ENCODE assay signal across 15 cellular contexts in genomic region chr12:110234197-110235154, GRCh38. TPM values are rescaled to one million over a fixed set of nuclear protein-coding genes. Genes with fewer than 3 reads are reported as not detected.
DNase-seq lines count a peak whose midpoint lies in the region; ATAC-seq and TF ChIP-seq lines count a peak whose summit lies in the region.
"Had no signal": no experiment of that assay in that cellular context is flagged by ENCODE, and none has a peak within 500 bp of the region (broad histone marks: within the 10 kb centered on the region; RNA-seq: fewer than 3 reads in every experiment).

No MANE protein-coding gene starts in this region.

- peaks cover 46% of the 10 kb centered on the region for H3K4me1 ChIP-seq in left ventricle myocardium inferior
- H3K4me1 ChIP-seq in smooth muscle cell (ENCODE audit: low read depth) = no peaks in the 10 kb centered on the region
- H3K4me1 ChIP-seq: SJCRH30 had no signal

- in situ Hi-C loops in GM13977 (cut with MboI; ENCODE audit: low pct_unique_long_range_greater_than_20kb, low sequenced_read_pairs, unreplicated experiment) = no loop called here

- H3K27ac ChIP-seq in HL-60 (replicated peaks) (peak overlapping the region; percentile 41), left ventricle myocardium inferior (replicated peaks) (peak overlapping the region; percentile 77), smooth muscle cell (ENCODE audit: low read depth) (no peak overlapping the region), WERI-Rb-1 (no peak overlapping the region)
- H3K27ac ChIP-seq: epithelial cell of prostate, SJCRH30 had no signal

- TF ChIP-seq CTCF in HL-60 (IDR thresholded peaks at IDR 0.05; ENCODE audit: insufficient read depth, low read length) = no peak
- no peak for TF ChIP-seq CTCF in left ventricle myocardium inferior (IDR thresholded peaks at IDR 0.05; ENCODE audit: borderline replicate concordance)
- no peak for TF ChIP-seq CTCF in smooth muscle cell (IDR thresholded peaks at IDR 0.05; ENCODE audit: borderline replicate concordance, insufficient read depth, poor library complexity, severe bottlenecking)
- TF ChIP-seq CTCF in GM13977 (IDR thresholded peaks at IDR 0.05; ENCODE audit: extremely low read depth, insufficient read depth, missing control alignments) = no peak
- no peak for TF ChIP-seq CTCF in WERI-Rb-1 (IDR thresholded peaks at IDR 0.05; ENCODE audit: low read depth, low read length)

- H3K4me3 ChIP-seq in HL-60 (replicated peaks; ENCODE audit: insufficient read depth, low read length) (no peak overlapping the region; the same call in 1 of the 2 replicates), left ventricle myocardium inferior (no peak overlapping the region), smooth muscle cell (no peak overlapping the region), WERI-Rb-1 (ENCODE audit: low read depth, low read length) (no peak overlapping the region)
- H3K4me3 ChIP-seq: SJCRH30 had no signal

- H3K79me2 ChIP-seq in smooth muscle cell (ENCODE audit: low read depth) = no peaks in the 10 kb centered on the region

- ATAC-seq in GM19467 (IDR thresholded peaks at IDR 0.05; ENCODE audit: unreplicated experiment) = no peak
- ATAC-seq: activated naive CD4-positive, alpha-beta T cell treated with anti-CD3 and anti-CD28 coated beads, Interleukin-2, amount 50 U/mL, for 72 hours had no signal

- DNase-seq in HL-60 (ENCODE audit: low read depth in 1 of 2, low spot score in 1 of 2) = peak in 1 of 2 experiments; percentile 59
- DNase-seq in SKM-1 (lab: John Stamatoyannopoulos, UW; ENCODE audit: unreplicated experiment) = peak; percentile 40
- DNase-seq in left ventricle myocardium inferior = no peak
- DNase-seq in smooth muscle cell (lab: John Stamatoyannopoulos, UW; ENCODE audit: unreplicated experiment) = no peak
- DNase-seq in GM13977 (ENCODE audit: low spot score) = no peak
- no peak for DNase-seq in AG08395 (ENCODE audit: low spot score)
- no peak for DNase-seq in WERI-Rb-1
- DNase-seq: activated CD4-positive, alpha-beta memory T cell treated with anti-CD3 and anti-CD28 coated beads for 36 hours; H9; NCI-H2081 treated with DMSO at 0.1 percent for 48 hours; SJCRH30; stimulated activated CD4-positive, alpha-beta T cell treated with anti-CD3 and anti-CD28 coated beads, Interleukin-12 subunit alpha, Interleukin-12 subunit beta, amount 100 ng/mL, for 4 hours had no signal

- intact Hi-C loops in left ventricle myocardium inferior (cut with micrococcal nuclease) = no loop called here

- H3F3A ChIP-seq in smooth muscle cell (ENCODE audit: low read depth) = peaks cover 4% of the 10 kb centered on the region

- H3K27me3 ChIP-seq in HL-60 (ENCODE audit: insufficient read depth, poor library complexity, severe bottlenecking) = no peaks in the 10 kb centered on the region
- no peaks in the 10 kb centered on the region for H3K27me3 ChIP-seq in left ventricle myocardium inferior (ENCODE audit: low read depth)
- H3K27me3 ChIP-seq in smooth muscle cell (ENCODE audit: low read depth) = no peaks in the 10 kb centered on the region
- H3K27me3 ChIP-seq in WERI-Rb-1 (ENCODE audit: insufficient read depth, low read depth, severe bottlenecking) = no peaks in the 10 kb centered on the region
- H3K27me3 ChIP-seq: SJCRH30 had no signal

- WGBS in smooth muscle cell (ENCODE audit: low lambda C conversion rate) = 78% methylated on average over 6 of the region's 6 CpGs

- no peak overlapping the region for H2AFZ ChIP-seq in smooth muscle cell (ENCODE audit: low read depth)

- H3K9ac ChIP-seq in smooth muscle cell (ENCODE audit: low read depth) = no peak overlapping the region

- H3K36me3 ChIP-seq in left ventricle myocardium inferior = no peaks in the 10 kb centered on the region
- H3K36me3 ChIP-seq in smooth muscle cell (ENCODE audit: low read depth) = no peaks in the 10 kb centered on the region
- H3K36me3 ChIP-seq in WERI-Rb-1 = no peaks in the 10 kb centered on the region
- H3K36me3 ChIP-seq: SJCRH30 had no signal

- H3K4me2 ChIP-seq in smooth muscle cell = peak overlapping the region; percentile 29

- no peaks in the 10 kb centered on the region for H3K9me3 ChIP-seq in left ventricle myocardium inferior (replicated peaks)
- no peaks in the 10 kb centered on the region for H3K9me3 ChIP-seq in smooth muscle cell (replicated peaks; ENCODE audit: low read depth)
- no peaks in the 10 kb centered on the region for H3K9me3 ChIP-seq in WERI-Rb-1 (ENCODE audit: severe bottlenecking)
- H3K9me3 ChIP-seq: SJCRH30 had no signal

- no peaks in the 10 kb centered on the region for H4K20me1 ChIP-seq in smooth muscle cell (ENCODE audit: low read depth)

RNA-seq across cellular contexts. Expression of gene ATP2A2, which starts 46.6 kb away (rescaled TPM):
- total RNA-seq in left ventricle myocardium inferior = 1,955 TPM
- 103 and 104 TPM in 2 replicates for total RNA-seq in smooth muscle cell
- 47.6 and 53.7 TPM in 2 replicates for polyA plus RNA-seq in smooth muscle cell

Comparison
In these comparisons a context has a peak if more than half of its experiments do, and no peak if none do; other contexts are left out.
1. H3K27ac ChIP-seq: peak in HL-60 (single experiment) and left ventricle myocardium inferior (single experiment); none in smooth muscle cell (single experiment) and WERI-Rb-1 (single experiment).
2. RNA of gene ATP2A2, which starts 46.6 kb away (total RNA-seq): 1,955 TPM in left ventricle myocardium inferior (single experiment); 103 to 104 TPM in smooth muscle cell; every median in the first group is over 10 times any median in the second.